Comparison of ENCODE assay signal across 18 cellular contexts in genomic region chr5:181271081-181271480, GRCh38. TPM values are rescaled to one million over a fixed set of nuclear protein-coding genes. Genes with fewer than 3 reads are reported as not detected.
A peak's percentile ranks its signal among the peaks of the same experiment; 100 is the strongest.
DNase-seq lines count a peak whose midpoint lies in the region; ATAC-seq and TF ChIP-seq lines count a peak whose summit lies in the region.
"Had no signal": no experiment of that assay in that cellular context is flagged by ENCODE, and none has a peak within 500 bp of the region (broad histone marks: within the 10 kb centered on the region; RNA-seq: fewer than 3 reads in every experiment).

No MANE protein-coding gene starts in this region.

- intact Hi-C loops in esophagus muscularis mucosa (cut with DNase I): no loop called here

- H3K4me1 Mint-ChIP-seq in T-helper 2 cell treated with Interferon-gamma antibody and Interleukin-4, amounts not matched to agents 5 μg/mL and 100 μg/mL, for 36 hours (ENCODE audit: low read depth): no peaks in the 10 kb centered on the region
- H3K4me1 Mint-ChIP-seq in WTC11: peaks cover 27% of the 10 kb centered on the region

- no peaks in the 10 kb centered on the region for H3K27me3 ChIP-seq in esophagus muscularis mucosa
- H3K27me3 ChIP-seq: BLaER1 treated with 17β-estradiol and CSF1 and Interleukin-3, amounts not matched to agents 10 nM and 100 nM had no signal

- H3K27ac Mint-ChIP-seq in T-helper 2 cell treated with Interferon-gamma antibody and Interleukin-4, amounts not matched to agents 5 μg/mL and 100 μg/mL, for 36 hours: no peak overlapping the region
- 0 out of 2 replicates have a peak overlapping the region, but pooled peaks have one; percentile 12 for H3K27ac Mint-ChIP-seq in WTC11
- H3K27ac Mint-ChIP-seq: B cell; CD4-positive, alpha-beta T cell; CD8-positive, alpha-beta T cell had no signal

- H3K4me3 ChIP-seq in esophagus muscularis mucosa: no peak overlapping the region
- H3K4me3 ChIP-seq: A549; BLaER1 treated with 17β-estradiol and CSF1 and Interleukin-3, amounts not matched to agents 10 nM and 100 nM had no signal

- ATAC-seq in WTC11 (no peak), GM21528 (IDR thresholded peaks at IDR 0.05; ENCODE audit: low FRiP score, unreplicated experiment) (no peak)
- ATAC-seq: A549; CD8-positive, alpha-beta T cell had no signal

- no peaks in the 10 kb centered on the region for H3K36me3 ChIP-seq in esophagus muscularis mucosa

- CTCF ChIA-PET in WTC11 (lab: Charles Lee): no interaction called here

- POLR2A ChIA-PET in WTC11 (lab: Charles Lee): no interaction called here

- DNase-seq in T-helper 2 cell treated with Interferon-gamma antibody and Interleukin-4, amounts not matched to agents 5 μg/mL and 100 μg/mL, for 36 hours (ENCODE audit: low spot score): peak; percentile 1
- DNase-seq in T-helper 2 cell (no peak), WTC11 (ENCODE audit: low spot score) (no peak), esophagus muscularis mucosa (ENCODE audit: extremely low spot score) (peak; percentile 66), glomerular visceral epithelial cell (ENCODE audit: extremely low spot score) (no peak)
- DNase-seq: AML-193; Caco-2; Calu3; CD4-positive, alpha-beta T cell; CD8-positive, alpha-beta T cell; DMS79 treated with DMSO at 0.1 percent for 48 hours; GF-D8 had no signal

- TF ChIP-seq EP300 in esophagus muscularis mucosa (IDR thresholded peaks at IDR 0.05): no peak

- H3K9me3 ChIP-seq in esophagus muscularis mucosa: no peaks in the 10 kb centered on the region
- H3K9me3 ChIP-seq: A549; BLaER1 treated with 17β-estradiol and CSF1 and Interleukin-3, amounts not matched to agents 10 nM and 100 nM; Caco-2 had no signal

- no peak for TF ChIP-seq CTCF in WTC11 (IDR thresholded peaks at IDR 0.05)
- TF ChIP-seq CTCF in esophagus muscularis mucosa (IDR thresholded peaks at IDR 0.05): no peak

- no peaks in the 10 kb centered on the region for H3K36me3 Mint-ChIP-seq in T-helper 2 cell treated with Interferon-gamma antibody and Interleukin-4, amounts not matched to agents 5 μg/mL and 100 μg/mL, for 36 hours (ENCODE audit: low read depth)
- no peaks in the 10 kb centered on the region for H3K36me3 Mint-ChIP-seq in WTC11
- H3K36me3 Mint-ChIP-seq: CD8-positive, alpha-beta T cell had no signal

- TF ChIP-seq POLR2A in esophagus muscularis mucosa (IDR thresholded peaks at IDR 0.05; ENCODE audit: low read depth): no peak

- WGBS in esophagus muscularis mucosa: 91% methylated on average over 3 of the region's 3 CpGs

- no peaks in the 10 kb centered on the region for H3K9me3 Mint-ChIP-seq in T-helper 2 cell treated with Interferon-gamma antibody and Interleukin-4, amounts not matched to agents 5 μg/mL and 100 μg/mL, for 36 hours
- H3K9me3 Mint-ChIP-seq in WTC11: no peaks in the 10 kb centered on the region
- H3K9me3 Mint-ChIP-seq: CD4-positive, alpha-beta T cell; CD8-positive, alpha-beta T cell had no signal

- H3K4me1 ChIP-seq in esophagus muscularis mucosa: peaks cover 0 to 6% (median 3%) of the 10 kb centered on the region in 4 donors
- H3K4me1 ChIP-seq: A549; BLaER1 treated with 17β-estradiol and CSF1 and Interleukin-3, amounts not matched to agents 10 nM and 100 nM had no signal

- H3K27me3 Mint-ChIP-seq in T-helper 2 cell treated with Interferon-gamma antibody and Interleukin-4, amounts not matched to agents 5 μg/mL and 100 μg/mL, for 36 hours (ENCODE audit: low read depth): no peaks in the 10 kb centered on the region
- no peaks in the 10 kb centered on the region for H3K27me3 Mint-ChIP-seq in WTC11 (ENCODE audit: low read depth)
- H3K27me3 Mint-ChIP-seq: B cell; CD4-positive, alpha-beta T cell had no signal

- H3K4me3 Mint-ChIP-seq in T-helper 2 cell treated with Interferon-gamma antibody and Interleukin-4, amounts not matched to agents 5 μg/mL and 100 μg/mL, for 36 hours: no peak overlapping the region
- H3K4me3 Mint-ChIP-seq in WTC11: no peak overlapping the region
- H3K4me3 Mint-ChIP-seq: B cell; CD4-positive, alpha-beta T cell; CD8-positive, alpha-beta T cell had no signal

- H3K27ac ChIP-seq in esophagus muscularis mucosa (replicated peaks in 1 of 4): no peak overlapping the region
- H3K27ac ChIP-seq: 22Rv1; A549; BLaER1 treated with 17β-estradiol and CSF1 and Interleukin-3, amounts not matched to agents 10 nM and 100 nM; C4-2B had no signal

TF ChIP-seq in WTC11, 78 proteins besides CTCF, POLR2A, EP300 and RAD21 (continues in another document):
- TF ChIP-seq ZMAT4 (CRISPR knock-in tag; IDR thresholded peaks at IDR 0.05) (no peak), ZNF416 (CRISPR knock-in tag; IDR thresholded peaks at IDR 0.05) (no peak), E2F5 (CRISPR knock-in tag; IDR thresholded peaks at IDR 0.05) (no peak), ZNF532 (CRISPR knock-in tag; IDR thresholded peaks at IDR 0.05; ENCODE audit: borderline replicate concordance) (no peak), FOXJ3 (CRISPR knock-in tag; IDR thresholded peaks at IDR 0.05; ENCODE audit: borderline replicate concordance) (no peak), SP1 (CRISPR knock-in tag; conservative IDR thresholded peaks at IDR 0.05) (no peak), PRRX2 (CRISPR knock-in tag; IDR thresholded peaks at IDR 0.05) (no peak), USF2 (CRISPR knock-in tag; IDR thresholded peaks at IDR 0.05) (no peak), NFYB (CRISPR knock-in tag; conservative IDR thresholded peaks at IDR 0.05; ENCODE audit: low read depth) (no peak), ATF6 (CRISPR knock-in tag; IDR thresholded peaks at IDR 0.05) (no peak), RORB (CRISPR knock-in tag; IDR thresholded peaks at IDR 0.05) (no peak)

RNA-seq across cellular contexts. Expression of gene TRIM52, which starts 10.1 kb away (rescaled TPM):
- 7.8 to 10.1 TPM (median 8.7 TPM) in 3 replicates for total RNA-seq in WTC11 (2021)
- total RNA-seq in esophagus muscularis mucosa: 10 to 100 TPM; 10.3 to 21.9 (median 18.4) TPM

RNA-seq across cellular contexts. Expression of gene RACK1, which starts 27.4 kb away (rescaled TPM):
- total RNA-seq in WTC11 (2021): 2,360 to 2,535 TPM (median 2,479 TPM) in 3 replicates
- total RNA-seq in esophagus muscularis mucosa: 1,000 to 10,000 TPM; 1,252 to 1,898 (median 1,625) TPM

RNA-seq across cellular contexts. Expression of gene TRIM41, which starts 48.0 kb away (rescaled TPM):
- total RNA-seq in WTC11 (2021) (31.9 to 33.5 TPM (median 32.2 TPM) in 3 replicates), esophagus muscularis mucosa (10 to 100 TPM in 3 of 4 donors, 1 to 10 TPM in 1; 9.8 to 22.4 (median 18.2) TPM)

Comparison
In these comparisons a context has a peak if more than half of its experiments do, and no peak if none do; other contexts are left out.
1. DNase-seq: peak in T-helper 2 cell treated with Interferon-gamma antibody and Interleukin-4, amounts not matched to agents 5 μg/mL and 100 μg/mL, for 36 hours (single experiment) and esophagus muscularis mucosa (single experiment); none in T-helper 2 cell (0 of 5), WTC11 (single experiment) and glomerular visceral epithelial cell (single experiment).